ENCODE assay signal across 1 cellular context in genomic region chr16:1492923-1493745, GRCh38.
A peak's percentile ranks its signal among the peaks of the same experiment; 100 is the strongest.
TF ChIP-seq lines count a peak whose summit lies in the region.

Gene TELO2, plus strand, starts transcription at chr16:1493360. Its CDS starts 922 bp downstream, at chr16:1494282.

TF ChIP-seq in H1, 55 proteins besides CTCF, POLR2A, EP300 and RAD21:
- peak in 1 of 2 experiments; percentile 84; a peak in 2 of 4 replicates for TF ChIP-seq SIN3A (conservative IDR thresholded peaks at IDR 0.05 in 1 of 2, IDR thresholded peaks at IDR 0.05 in 1 of 2; ENCODE audit: low read depth in 1 of 2, low read length in 2 of 2)
- no peak for TF ChIP-seq CHD1 (IDR thresholded peaks at IDR 0.05; ENCODE audit: low read depth, low read length)
- no peak for TF ChIP-seq CTBP2 (IDR thresholded peaks at IDR 0.05; ENCODE audit: borderline replicate concordance, insufficient read depth, insufficient read length, low read length)
- TF ChIP-seq RXRA (IDR thresholded peaks at IDR 0.05; ENCODE audit: insufficient read depth, low read depth, low read length) = no peak
- no peak for TF ChIP-seq JUND (IDR thresholded peaks at IDR 0.05; ENCODE audit: low read length)
- TF ChIP-seq KDM4A (IDR thresholded peaks at IDR 0.05; ENCODE audit: low read depth, low read length, severe bottlenecking) = peak; percentile 47
- TF ChIP-seq NRF1 (IDR thresholded peaks at IDR 0.05; ENCODE audit: low read depth, low read length) = peak; percentile 58
- TF ChIP-seq YY1 (IDR thresholded peaks at IDR 0.05; ENCODE audit: low read depth, low read length) = no peak
- TF ChIP-seq ATF2 (IDR thresholded peaks at IDR 0.05; ENCODE audit: low read length) = no peak
- peak; percentile 84 for TF ChIP-seq E2F6 (IDR thresholded peaks at IDR 0.05)
- TF ChIP-seq GABPA (IDR thresholded peaks at IDR 0.05; ENCODE audit: borderline replicate concordance, insufficient read depth, low read length) = 0 out of 2 replicates have a peak, but pooled peaks have one; percentile 27
- TF ChIP-seq POLR2AphosphoS5 (IDR thresholded peaks at IDR 0.05; ENCODE audit: low read depth, low read length) = peak; percentile 75
- TF ChIP-seq TAF1 (IDR thresholded peaks at IDR 0.05; ENCODE audit: low read depth, low read length) = peak; percentile 84
- peak; percentile 66 for TF ChIP-seq TBP (IDR thresholded peaks at IDR 0.05; ENCODE audit: low read depth, low read length)
- peak; percentile 86 for TF ChIP-seq PHF8 (conservative IDR thresholded peaks at IDR 0.05; ENCODE audit: low read depth, low read length)
- 0 out of 2 replicates have a peak, but pooled peaks have one; percentile 40 for TF ChIP-seq SP4 (IDR thresholded peaks at IDR 0.05; ENCODE audit: low read length)
- TF ChIP-seq RFX5 (IDR thresholded peaks at IDR 0.05; ENCODE audit: borderline replicate concordance, low read depth, low read length) = no peak
- peak; percentile 46 for TF ChIP-seq CREB1 (IDR thresholded peaks at IDR 0.05)
- TF ChIP-seq, protein P1, sequence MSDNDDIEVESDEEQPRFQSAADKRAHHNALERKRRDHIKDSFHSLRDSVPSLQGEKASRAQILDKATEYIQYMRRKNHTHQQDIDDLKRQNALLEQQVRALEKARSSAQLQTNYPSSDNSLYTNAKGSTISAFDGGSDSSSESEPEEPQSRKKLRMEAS (IDR thresholded peaks at IDR 0.05) = peak; percentile 92
- TF ChIP-seq ASH2L (IDR thresholded peaks at IDR 0.05; ENCODE audit: low read length) = peak; percentile 45
- TF ChIP-seq HDAC2 (IDR thresholded peaks at IDR 0.05; ENCODE audit: borderline replicate concordance in 1 of 2, low read depth in 2 of 2, low read length in 2 of 2) = 0 out of 4 replicates have a peak, but pooled peaks of 1 of the 2 experiments have one; percentile 68
- TF ChIP-seq HDAC6 (IDR thresholded peaks at IDR 0.05; ENCODE audit: low read depth, low read length) = no peak
- peak; percentile 9; the same call in 1 of the 2 replicates for TF ChIP-seq SP1 (IDR thresholded peaks at IDR 0.05; ENCODE audit: low read depth, low read length)
- no peak for TF ChIP-seq CBX8 (IDR thresholded peaks at IDR 0.05; ENCODE audit: borderline replicate concordance, low read depth, low read length)
- peak; percentile 42 for TF ChIP-seq SAP30 (IDR thresholded peaks at IDR 0.05; ENCODE audit: insufficient read depth, insufficient replicate concordance, low read length)
- peak; percentile 80 for TF ChIP-seq TAF7 (optimal IDR thresholded peaks at IDR 0.05; ENCODE audit: borderline replicate concordance, low read depth, low read length)
- no peak for TF ChIP-seq FOSL1 (IDR thresholded peaks at IDR 0.05; ENCODE audit: insufficient read depth, low read depth, low read length)
